Comparison of ENCODE assay signal across 10 cellular contexts in genomic region chr5:150143725-150144058, GRCh38. TPM values are rescaled to one million over a fixed set of nuclear protein-coding genes. Genes with fewer than 3 reads are reported as not detected.
A peak's percentile ranks its signal among the peaks of the same experiment; 100 is the strongest.
DNase-seq lines count a peak whose midpoint lies in the region; ATAC-seq, FAIRE-seq and TF ChIP-seq lines count a peak whose summit lies in the region.
"Had no signal": no experiment of that assay in that cellular context is flagged by ENCODE, and none has a peak within 500 bp of the region (broad histone marks: within the 10 kb centered on the region; RNA-seq: fewer than 3 reads in every experiment).

No MANE protein-coding gene starts in this region.

- no peak for TF ChIP-seq RAD21 in A549 (conservative IDR thresholded peaks at IDR 0.05 in 1 of 2, IDR thresholded peaks at IDR 0.05 in 1 of 2)

- H3K27ac ChIP-seq in A549: peak overlapping the region; percentile 93 to 98
- peak overlapping the region; percentile 70 for H3K27ac ChIP-seq in cardiac muscle cell
- H3K27ac ChIP-seq in ovary: peak overlapping the region; percentile 84 to 92

- no peaks in the 10 kb centered on the region for H3K9me3 ChIP-seq in A549
- H3K9me3 ChIP-seq in cardiac muscle cell (ENCODE audit: low read depth): no peaks in the 10 kb centered on the region
- no peaks in the 10 kb centered on the region for H3K9me3 ChIP-seq in ovary

- TF ChIP-seq POLR2A in A549 (IDR thresholded peaks at IDR 0.05; ENCODE audit: low read length) (no peak), ovary (IDR thresholded peaks at IDR 0.05) (no peak)

- no peaks in the 10 kb centered on the region for H3K36me3 ChIP-seq in cardiac muscle cell
- H3K36me3 ChIP-seq in ovary: no peaks in the 10 kb centered on the region

- no peak for TF ChIP-seq EP300 in A549 (IDR thresholded peaks at IDR 0.05)
- no peak for TF ChIP-seq EP300 in ovary (IDR thresholded peaks at IDR 0.05)

- H3K27me3 ChIP-seq in cardiac muscle cell: no peaks in the 10 kb centered on the region
- H3K27me3 ChIP-seq in ovary: no peaks in the 10 kb centered on the region

- POLR2A ChIA-PET in A549 (lab: Yijun Ruan, JAX): no interaction called here

- H3K4me1 ChIP-seq in A549: peaks cover 56% of the 10 kb centered on the region
- H3K4me1 ChIP-seq in cardiac muscle cell (ENCODE audit: low read depth): peaks cover 42% of the 10 kb centered on the region
- H3K4me1 ChIP-seq in ovary (ENCODE audit: insufficient read depth): peaks cover 62% of the 10 kb centered on the region

- no peak for FAIRE-seq in A549 (lab: Jason Lieb, UNC)
- no peak for FAIRE-seq in GM19239 (lab: Jason Lieb, UNC)
- FAIRE-seq: G401.6 had no signal

- CTCF ChIA-PET in A549 (lab: Yijun Ruan, JAX): interaction anchor here (0.7 to 4.0 kb wide), 6 partner anchors 14 to 75 kb away, joined by 3 to 22 read pairs (median 4); no protein-coding TSS in a partner anchor

- H3K4me3 ChIP-seq in A549 (no peak overlapping the region), cardiac muscle cell (no peak overlapping the region), ovary (peak overlapping the region; percentile 29)

- ATAC-seq in A549 (no peak; a peak in 3 of 6 replicates), GM18867 (IDR thresholded peaks at IDR 0.05; ENCODE audit: unreplicated experiment) (no peak)

- TF ChIP-seq CTCF in A549 (IDR thresholded peaks at IDR 0.05) (no peak), cardiac muscle cell (IDR thresholded peaks at IDR 0.05; ENCODE audit: low read depth, low read length) (no peak), ovary (IDR thresholded peaks at IDR 0.05) (no peak)

- intact Hi-C loops in ovary (cut with DNase I): no loop called here

- no peak for DNase-seq in A549 (ENCODE audit: low read depth in 1 of 2, low spot score in 1 of 2)
- DNase-seq in amniotic epithelial cell (ENCODE audit: low read depth): peak; percentile 58
- DNase-seq in cardiac muscle cell (ENCODE audit: low read depth in 1 of 2, low spot score in 1 of 2): peak in 1 of 2 donors; percentile 64
- peak in 1 of 5 donors; percentile 64 for DNase-seq in ovary
- DNase-seq in GM19239 (ENCODE audit: insufficient read length, low spot score): no peak
- DNase-seq in NCI-H1930 (lab: John Stamatoyannopoulos, UW): no peak
- DNase-seq in dermis blood vessel endothelial cell: no peak
- DNase-seq: 8988T had no signal

- H3K4me2 ChIP-seq in A549: peak overlapping the region; percentile 80

- 85% methylated on average over 13 of the region's 13 CpGs for WGBS in A549 (ENCODE audit: missing lambda C conversion rate)
- 14 to 17% (median 16%) methylated on average over 13 of the region's 13 CpGs for WGBS in ovary, 3 donors

TF ChIP-seq in A549, 52 proteins besides CTCF, POLR2A, EP300 and RAD21:
- TF ChIP-seq HOXB13 (CRISPR knock-in tag; IDR thresholded peaks at IDR 0.05; ENCODE audit: low read depth): no peak

RNA-seq across cellular contexts. Expression of gene PDGFRB, which starts 12.0 kb away (rescaled TPM):
- polyA plus RNA-seq in A549 (2011; rRNA removed): 0.15 and 0.22 TPM in 2 replicates
- 0.05 and 0.09 TPM in 2 replicates for polyA plus RNA-seq in A549 (2012; cell fraction: cytosol; rRNA removed)
- 0.18 and 0.38 TPM in 2 replicates for polyA plus RNA-seq in A549 (2012; cell fraction: nucleus; rRNA removed)
- 0.05 to 0.24 TPM (median 0.22 TPM) in 3 replicates for polyA plus RNA-seq in A549 (2017; fragmentation: RNase III; extraction: RNeasy Plus Mini Kit Qiagen cat#74134 plus additional on column Dnase treatment)
- 0.25 and 0.54 TPM in 2 replicates for polyA minus RNA-seq in A549 (2011; rRNA and poly(A)+ RNA removed)
- total RNA-seq in cardiac muscle cell: 4.2 and 5.4 TPM in 2 replicates
- 5.3 and 6.1 TPM in 2 replicates for polyA plus RNA-seq in cardiac muscle cell
- total RNA-seq in ovary: 100 to 1,000 TPM; 102 to 302 (median 212) TPM
- polyA plus RNA-seq in ovary: 100 to 1,000 TPM; 111 to 183 TPM
- total RNA-seq in dermis blood vessel endothelial cell: 9.9 and 17.0 TPM in 2 replicates

RNA-seq across cellular contexts. Expression of gene CDX1, which starts 22.9 kb away (rescaled TPM):
- polyA plus RNA-seq in A549 (2011; rRNA removed) (not detected in 2 replicates), A549 (2017; fragmentation: RNase III; extraction: RNeasy Plus Mini Kit Qiagen cat#74134 plus additional on column Dnase treatment) (not detected in 3 replicates), cardiac muscle cell (0.62 TPM in 1 of 2 replicates, not detected in the other), ovary (under 1 TPM; 0.18 to 0.44 TPM)
- not detected in 2 replicates for polyA plus RNA-seq in A549 (2012; cell fraction: cytosol; rRNA removed)
- not detected in 2 replicates for polyA plus RNA-seq in A549 (2012; cell fraction: nucleus; rRNA removed)
- not detected in 2 replicates for polyA minus RNA-seq in A549 (2011; rRNA and poly(A)+ RNA removed)
- total RNA-seq in cardiac muscle cell (not detected in 2 replicates), ovary (1 to 10 TPM in 1 of 7 donors, under 1 TPM in 6; 0.23 to 1.4 (median 0.66) TPM), dermis blood vessel endothelial cell (not detected in 2 replicates)

RNA-seq across cellular contexts. Expression of gene SLC6A7, which starts 46.2 kb away (rescaled TPM):
- polyA plus RNA-seq in A549 (2011; rRNA removed) (not detected in 2 replicates), A549 (2017; fragmentation: RNase III; extraction: RNeasy Plus Mini Kit Qiagen cat#74134 plus additional on column Dnase treatment) (not detected in 3 replicates), cardiac muscle cell (not detected in 2 replicates), ovary (under 1 TPM in 1 of 2 donors, not detected in 1; 0.02 TPM)
- not detected in 2 replicates for polyA plus RNA-seq in A549 (2012; cell fraction: cytosol; rRNA removed)
- not detected in 2 replicates for polyA plus RNA-seq in A549 (2012; cell fraction: nucleus; rRNA removed)
- polyA minus RNA-seq in A549 (2011; rRNA and poly(A)+ RNA removed): 0.04 TPM in 1 of 2 replicates, not detected in the other
- total RNA-seq in cardiac muscle cell (not detected in 2 replicates), ovary (not detected), dermis blood vessel endothelial cell (not detected in 2 replicates)

RNA-seq across cellular contexts. Expression of gene CSF1R, which starts 57.3 kb away (rescaled TPM):
- 0.06 and 0.12 TPM in 2 replicates for polyA plus RNA-seq in A549 (2011; rRNA removed)
- 0.04 and 0.10 TPM in 2 replicates for polyA plus RNA-seq in A549 (2012; cell fraction: cytosol; rRNA removed)
- polyA plus RNA-seq in A549 (2012; cell fraction: nucleus; rRNA removed): 0.02 and 0.15 TPM in 2 replicates
- not detected in 3 replicates for polyA plus RNA-seq in A549 (2017; fragmentation: RNase III; extraction: RNeasy Plus Mini Kit Qiagen cat#74134 plus additional on column Dnase treatment)
- not detected in 2 replicates for polyA minus RNA-seq in A549 (2011; rRNA and poly(A)+ RNA removed)
- total RNA-seq in cardiac muscle cell: 0.04 TPM in 1 of 2 replicates, not detected in the other
- 0.48 and 0.50 TPM in 2 replicates for polyA plus RNA-seq in cardiac muscle cell
- 10 to 100 TPM in 5 of 7 donors, 1 to 10 TPM in 2; 7.6 to 25.3 (median 16.4) TPM for total RNA-seq in ovary
- 10 to 100 TPM in 1 of 2 donors, 1 to 10 TPM in 1; 8.1 to 41.9 TPM for polyA plus RNA-seq in ovary
- total RNA-seq in dermis blood vessel endothelial cell: not detected in 2 replicates
